ENCODE assay signal across 1 cellular context in the genomic region with DNA sequence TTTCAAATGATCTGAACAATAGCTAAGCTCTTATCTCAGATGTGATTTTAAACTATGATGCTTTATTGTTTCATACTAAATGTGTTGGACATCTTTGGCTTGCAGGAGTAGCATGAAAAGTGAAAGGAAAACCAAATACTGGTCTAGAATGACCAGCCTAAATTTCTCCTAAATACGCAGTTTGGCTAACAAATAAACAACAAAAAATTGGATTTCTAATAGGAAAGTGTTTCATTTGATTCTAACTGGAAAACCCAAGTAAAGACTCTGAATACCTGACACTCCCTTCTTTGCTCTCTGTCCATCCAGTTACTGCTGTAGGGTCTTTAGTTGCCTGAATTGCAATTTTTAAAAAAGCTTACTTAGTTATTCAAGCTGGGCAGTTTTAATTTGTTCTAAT.
TF ChIP-seq lines count a peak whose summit lies in the region.

No MANE protein-coding gene starts in this region.

TF ChIP-seq in GM12878, 131 proteins besides CTCF, POLR2A, EP300 and RAD21:
- TF ChIP-seq, protein P1, sequence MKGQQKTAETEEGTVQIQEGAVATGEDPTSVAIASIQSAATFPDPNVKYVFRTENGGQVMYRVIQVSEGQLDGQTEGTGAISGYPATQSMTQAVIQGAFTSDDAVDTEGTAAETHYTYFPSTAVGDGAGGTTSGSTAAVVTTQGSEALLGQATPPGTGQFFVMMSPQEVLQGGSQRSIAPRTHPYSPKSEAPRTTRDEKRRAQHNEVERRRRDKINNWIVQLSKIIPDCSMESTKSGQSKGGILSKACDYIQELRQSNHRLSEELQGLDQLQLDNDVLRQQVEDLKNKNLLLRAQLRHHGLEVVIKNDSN (IDR thresholded peaks at IDR 0.05; ENCODE audit: borderline replicate concordance, extremely low read length, insufficient read depth, low read depth, low read length), result no peak
- TF ChIP-seq CREM (IDR thresholded peaks at IDR 0.05; ENCODE audit: low read depth) (no peak), PAX5 (IDR thresholded peaks at IDR 0.05; ENCODE audit: borderline replicate concordance, low read depth, low read length) (no peak)
